23 cellular contexts compared by ENCODE assay signal in genomic region chr16:20073203-20074088, GRCh38. TPM values are rescaled to one million over a fixed set of nuclear protein-coding genes. Genes with fewer than 3 reads are reported as not detected.
DNase-seq lines count a peak whose midpoint lies in the region; ATAC-seq, FAIRE-seq and TF ChIP-seq lines count a peak whose summit lies in the region.
"Had no signal": no experiment of that assay in that cellular context is flagged by ENCODE, and none has a peak within 500 bp of the region (broad histone marks: within the 10 kb centered on the region; RNA-seq: fewer than 3 reads in every experiment).

TSS of gene GPR139 (minus strand) at chr16:20073890. CDS start at chr16:20073616, 274 bp downstream.

- H3K4me2 ChIP-seq in hepatocyte, result peak within 1 kb of the TSS; percentile 73
- H3K4me2 ChIP-seq: PC-9 had no signal

- H3K4me3 ChIP-seq in hepatocyte, result no peak within 1 kb of the TSS
- H3K4me3 ChIP-seq: GM23248, PC-9, skin epidermis, upper lobe of left lung had no signal

- no peak within 1 kb of the TSS for H3K27ac Mint-ChIP-seq in neural crest cell (ENCODE audit: unreplicated experiment)
- H3K27ac Mint-ChIP-seq: activated CD4-positive, alpha-beta memory T cell treated with anti-CD3 and anti-CD28 coated beads for 36 hours; activated T-cell treated with anti-CD3 and anti-CD28 coated beads, Interleukin-2, amount 50 U/mL, for 72 hours; CD14-positive monocyte had no signal

- peaks cover 90% of the 10 kb centered on the region for H3K27me3 Mint-ChIP-seq in neural crest cell (ENCODE audit: low read depth)

- TF ChIP-seq CTCF in hepatocyte (IDR thresholded peaks at IDR 0.05; ENCODE audit: poor library complexity) (no peak), neural crest cell (conservative IDR thresholded peaks at IDR 0.05) (no peak)

- no peaks in the 10 kb centered on the region for H3K9me3 ChIP-seq in hepatocyte (ENCODE audit: low read depth)

- WGBS in hepatocyte (ENCODE audit: low lambda C conversion rate, missing lambda C conversion rate), result 3% methylated on average over 59 of the region's 75 CpGs

- H3K4me1 Mint-ChIP-seq in neural crest cell, result peaks cover 11% of the 10 kb centered on the region
- H3K4me1 Mint-ChIP-seq: CD14-positive monocyte; central memory CD8-positive, alpha-beta T cell had no signal

- no peaks in the 10 kb centered on the region for H3K9me3 Mint-ChIP-seq in neural crest cell

- no peaks in the 10 kb centered on the region for H3K36me3 Mint-ChIP-seq in neural crest cell (ENCODE audit: low read depth)
- H3K36me3 Mint-ChIP-seq: activated CD4-positive, alpha-beta memory T cell treated with anti-CD3 and anti-CD28 coated beads for 36 hours; CD14-positive monocyte had no signal

- H4K20me1 ChIP-seq in hepatocyte (ENCODE audit: insufficient read depth, poor library complexity, severe bottlenecking), result no peaks in the 10 kb centered on the region

- no peaks in the 10 kb centered on the region for H3K4me1 ChIP-seq in hepatocyte (ENCODE audit: insufficient read depth)

- no peak for FAIRE-seq in H54 (lab: Jason Lieb, UNC)
- FAIRE-seq: keratinocyte, TTC549 had no signal

- H3K27me3 ChIP-seq in hepatocyte, result peaks cover 75% of the 10 kb centered on the region

- H3K36me3 ChIP-seq in hepatocyte (replicated peaks; ENCODE audit: insufficient read depth, low read depth), result no peaks in the 10 kb centered on the region
- H3K36me3 ChIP-seq: upper lobe of left lung had no signal

- H3K9me2 ChIP-seq in hepatocyte (replicated peaks; ENCODE audit: insufficient read depth), result no peaks in the 10 kb centered on the region

- no peak for TF ChIP-seq POLR2A in H54 (IDR thresholded peaks at IDR 0.05; ENCODE audit: low read depth, low read length)

- no peak within 1 kb of the TSS for H3K27ac ChIP-seq in hepatocyte
- H3K27ac ChIP-seq: GM23248, PC-9, skin epidermis, upper lobe of left lung had no signal

- H3K4me3 Mint-ChIP-seq in neural crest cell, result peak within 1 kb of the TSS; percentile 60
- H3K4me3 Mint-ChIP-seq: activated CD4-positive, alpha-beta memory T cell treated with anti-CD3 and anti-CD28 coated beads for 36 hours; activated T-cell treated with anti-CD3 and anti-CD28 coated beads, Interleukin-2, amount 50 U/mL, for 72 hours; central memory CD8-positive, alpha-beta T cell had no signal

- no peak within 1 kb of the TSS for H2AFZ ChIP-seq in hepatocyte
- H2AFZ ChIP-seq: GM23248, PC-9 had no signal

- DNase-seq in NCI-H2029 (lab: John Stamatoyannopoulos, UW) (peak; percentile 5), NCI-H2029 treated with DMSO at 0.1 percent for 48 hours (lab: John Stamatoyannopoulos, UW) (no peak), NCI-H1092 (lab: John Stamatoyannopoulos, UW) (peak; percentile 32), hepatocyte (ENCODE audit: low spot score) (peak; percentile 6), neural crest cell (ENCODE audit: low read depth, low spot score) (peak; percentile 21), ureter (ENCODE audit: low spot score) (no peak), H54 (ENCODE audit: insufficient read length, low spot score) (no peak)
- DNase-seq: activated CD4-positive, alpha-beta memory T cell treated with anti-CD3 and anti-CD28 coated beads for 36 hours; activated T-cell treated with anti-CD3 and anti-CD28 coated beads, Interleukin-2, amount 50 U/mL, for 72 hours; DND-41; foreskin fibroblast; GM23248; midbrain; occipital lobe; PC-9 had no signal

- no peak for ATAC-seq in GM18909 (IDR thresholded peaks at IDR 0.05; ENCODE audit: poor library complexity, unreplicated experiment)
- ATAC-seq: activated T-cell treated with anti-CD3 and anti-CD28 coated beads, Interleukin-2, amount 50 U/mL, for 72 hours had no signal

- H3K79me2 ChIP-seq in hepatocyte, result no peaks in the 10 kb centered on the region

RNA-seq across cellular contexts. Expression of gene GPR139, which starts in this region (rescaled TPM):
- total RNA-seq in hepatocyte (not detected in 2 replicates), neural crest cell (not detected in 2 replicates), ureter (not detected)
- not detected in 2 replicates for polyA plus RNA-seq in hepatocyte
- total RNA-seq: A172; activated CD4-positive, alpha-beta memory T cell treated with anti-CD3 and anti-CD28 coated beads for 36 hours; activated T-cell treated with anti-CD3 and anti-CD28 coated beads, Interleukin-2, amount 50 U/mL, for 72 hours; GM23248; PC-9; upper lobe of left lung had no signal
- polyA plus RNA-seq: CD14-positive monocyte, GM23248, keratinocyte had no signal

Comparison
In these comparisons a context has a peak if more than half of its experiments do, and no peak if none do; other contexts are left out.
1. DNase-seq: peak in NCI-H2029 (single experiment) and NCI-H1092 (single experiment); none in NCI-H2029 treated with DMSO at 0.1 percent for 48 hours (single experiment), ureter (single experiment) and H54 (single experiment).
2. Peak in DNase-seq and H3K4me2 ChIP-seq in hepatocyte; RNA of the gene not detected or under 1 TPM.
3. Peak in DNase-seq in neural crest cell; RNA of the gene not detected or under 1 TPM.